Comparison of ENCODE assay signal across 15 cellular contexts in the genomic region with DNA sequence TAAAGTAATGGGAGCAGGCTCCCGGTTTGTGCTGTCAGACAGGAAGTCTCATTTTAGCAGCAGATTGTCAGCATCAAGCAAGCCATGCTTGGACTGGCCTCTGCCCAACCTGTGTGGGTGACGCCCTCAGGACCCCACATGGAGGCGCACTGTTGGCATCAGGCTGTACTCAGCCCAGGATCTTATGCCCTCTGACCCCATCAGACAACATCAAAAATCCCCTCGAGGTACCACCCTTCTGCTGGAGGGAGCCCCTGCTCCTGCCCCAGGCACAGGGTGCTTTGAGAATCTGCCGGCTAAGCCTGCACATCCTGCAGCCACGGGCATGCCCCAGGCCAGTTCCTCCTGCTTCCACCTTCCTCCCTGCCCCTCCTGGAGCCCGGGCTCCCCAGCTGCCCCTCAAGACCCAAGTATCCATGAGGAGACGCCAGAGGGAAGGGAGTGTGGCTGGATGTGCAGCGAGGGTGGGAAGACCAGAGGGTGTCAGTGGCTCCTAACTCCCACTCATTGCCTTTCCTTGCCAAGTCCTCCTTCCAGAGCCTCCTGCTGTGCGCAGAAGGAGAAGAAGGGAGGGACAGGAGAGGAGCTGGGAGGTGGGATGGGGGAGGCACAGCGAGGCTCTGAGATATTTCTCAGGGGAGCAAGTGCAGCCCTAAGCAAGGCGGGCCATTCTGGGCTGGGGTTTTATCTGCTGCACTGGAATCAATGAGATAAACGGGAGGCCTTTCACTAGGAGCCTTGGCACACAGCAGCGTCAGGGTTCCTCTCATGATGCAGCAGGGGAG.
"Had no signal": no experiment of that assay in that cellular context is flagged by ENCODE, and none has a peak within 500 bp of the region (broad histone marks: within the 10 kb centered on the region; RNA-seq: fewer than 3 reads in every experiment).

No MANE protein-coding gene starts in this region.

- H3K27me3 ChIP-seq: cardiac muscle cell, foreskin keratinocyte, neural progenitor cell, tibial artery had no signal

- H3K36me3 ChIP-seq: cardiac muscle cell, heart left ventricle, left ventricle myocardium inferior, neural progenitor cell, stomach, tibial artery had no signal

- FAIRE-seq: colon, islet of Langerhans, small intestine had no signal

- H3K9ac ChIP-seq: neural progenitor cell had no signal

- DNase-seq: activated CD4-positive, alpha-beta T cell treated with anti-CD3 and anti-CD28 coated beads, Interleukin-2, amount 10 ng/mL, durations not matched to agents 7 days and 5 days; activated CD4-positive, CD25-positive, alpha-beta regulatory T cell; activated CD8-positive, alpha-beta memory T cell treated with anti-CD3 and anti-CD28 coated beads for 24 hours; activated naive CD4-positive, alpha-beta T cell treated with anti-CD3 and anti-CD28 coated beads, Interleukin-2, amount 10 ng/mL, durations not matched to agents 7 days and 5 days; activated T-cell treated with anti-CD3 and anti-CD28 coated beads for 4 hours; foreskin keratinocyte; heart left ventricle; left ventricle myocardium inferior; small intestine; stomach; tibial artery had no signal

- H3K27ac ChIP-seq: cardiac muscle cell, foreskin keratinocyte, heart left ventricle, left ventricle myocardium inferior, neural progenitor cell, stomach, tibial artery had no signal

- ATAC-seq: foreskin keratinocyte, heart left ventricle had no signal

- H3K4me1 ChIP-seq: foreskin keratinocyte, heart left ventricle, left ventricle myocardium inferior, neural progenitor cell, stomach, tibial artery had no signal

- H2AFZ ChIP-seq: neural progenitor cell had no signal

- H3K4me2 ChIP-seq: neural progenitor cell had no signal

- H3K4me3 ChIP-seq: cardiac muscle cell, heart left ventricle, left ventricle myocardium inferior, neural progenitor cell, stomach, tibial artery had no signal

- H3K9me3 ChIP-seq: heart left ventricle, left ventricle myocardium inferior, stomach, tibial artery had no signal
